ENCODE assay signal across 9 cellular contexts in genomic region chr10:61192042-61192441, GRCh38.
"Had no signal": no experiment of that assay in that cellular context is flagged by ENCODE, and none has a peak within 500 bp of the region (broad histone marks: within the 10 kb centered on the region; RNA-seq: fewer than 3 reads in every experiment).

No MANE protein-coding gene starts in this region.

- H3K9me3 Mint-ChIP-seq: HFFc6 had no signal

- H3K27ac ChIP-seq: GM23248 had no signal

- H3K27ac Mint-ChIP-seq: GM23338, H9, HFFc6 had no signal

- DNase-seq: GM23248, GOT3, H7, H9, HCEC 1CT, HFFc6 had no signal

- H3K4me3 Mint-ChIP-seq: GM23338, H9, HFFc6 had no signal

- H3K4me1 Mint-ChIP-seq: GM23338 had no signal

- ATAC-seq: GM23338, HCT116 had no signal

- H3K4me3 ChIP-seq: GM23248, GM23338, HAP-1 had no signal

- H3K36me3 ChIP-seq: HAP-1 had no signal
